Comparison of ENCODE assay signal across 13 cellular contexts in the genomic region with DNA sequence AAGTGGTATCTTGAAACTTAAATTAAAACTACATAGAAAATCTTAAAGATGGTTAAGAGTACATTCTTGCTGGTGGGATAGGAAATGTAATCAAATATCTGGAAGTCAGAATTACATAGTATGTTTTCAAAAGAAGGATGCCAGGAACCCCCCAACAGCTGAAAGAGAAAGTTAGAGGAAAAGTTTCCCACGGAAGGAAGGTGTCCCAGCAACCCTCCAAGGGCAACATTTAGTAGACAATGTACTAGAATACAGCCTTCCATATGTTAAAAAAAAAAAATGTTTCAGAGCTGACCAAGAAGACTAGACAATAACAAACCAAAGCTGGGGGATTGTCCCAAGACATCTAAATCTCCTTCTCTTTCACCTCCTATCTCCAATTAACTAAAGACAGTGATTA. TPM values are rescaled to one million over a fixed set of nuclear protein-coding genes. Genes with fewer than 3 reads are reported as not detected.
DNase-seq lines count a peak whose midpoint lies in the region; ATAC-seq and TF ChIP-seq lines count a peak whose summit lies in the region.
"Had no signal": no experiment of that assay in that cellular context is flagged by ENCODE, and none has a peak within 500 bp of the region (broad histone marks: within the 10 kb centered on the region; RNA-seq: fewer than 3 reads in every experiment).

No MANE protein-coding gene starts in this region.

- H3K27me3 Mint-ChIP-seq in CD4-positive, alpha-beta memory T cell = no peaks in the 10 kb centered on the region
- no peaks in the 10 kb centered on the region for H3K27me3 Mint-ChIP-seq in chondrocyte (ENCODE audit: low read depth)
- H3K27me3 Mint-ChIP-seq in neural progenitor cell (ENCODE audit: insufficient read depth, low read depth) = no peaks in the 10 kb centered on the region

- H3K4me1 ChIP-seq in CD4-positive, alpha-beta memory T cell (ENCODE audit: insufficient read depth, low read length) = peaks cover 54% of the 10 kb centered on the region
- 0 out of 2 replicates have a peak, but pooled peaks cover 7% of the 10 kb centered on the region for H3K4me1 ChIP-seq in HUES6 (ENCODE audit: control insufficient read depth, insufficient read depth, low read length)
- H3K4me1 ChIP-seq in neural progenitor cell = peaks cover 20% of the 10 kb centered on the region

- TF ChIP-seq CTCF in chondrocyte (IDR thresholded peaks at IDR 0.05) (no peak), neural progenitor cell (IDR thresholded peaks at IDR 0.05) (no peak)

- H3K9ac ChIP-seq in HUES6 (ENCODE audit: low read length) = no peak overlapping the region
- H3K9ac ChIP-seq in neural progenitor cell = peak overlapping the region; percentile 6

- H3K4me3 Mint-ChIP-seq in CD4-positive, alpha-beta memory T cell = peak overlapping the region in 3 of 8 donors; percentile 23 to 41 (median 34)
- H3K4me3 Mint-ChIP-seq in chondrocyte (ENCODE audit: unreplicated experiment) (no peak overlapping the region), neural progenitor cell (no peak overlapping the region)
- H3K4me3 Mint-ChIP-seq: natural killer cell had no signal

- CTCF ChIA-PET in CD4-positive, alpha-beta memory T cell (lab: Charles Lee; ENCODE audit: partially characterized antibody) = interaction anchor here (1.1 kb wide), 1 partner anchor 31 kb away, joined by 3 read pairs; no protein-coding TSS in a partner anchor

- intact Hi-C loops in CD4-positive, alpha-beta memory T cell (cut with micrococcal nuclease) = no loop called here

- no peak for ATAC-seq in HG02885 (IDR thresholded peaks at IDR 0.05; ENCODE audit: poor library complexity, unreplicated experiment)
- ATAC-seq: natural killer cell had no signal

- no peaks in the 10 kb centered on the region for H3K27me3 ChIP-seq in CD4-positive, alpha-beta memory T cell (ENCODE audit: insufficient read depth, low read length)
- no peaks in the 10 kb centered on the region for H3K27me3 ChIP-seq in HUES6 (ENCODE audit: control insufficient read depth, insufficient read depth, low read length)
- H3K27me3 ChIP-seq in neural progenitor cell = no peaks in the 10 kb centered on the region

- POLR2A ChIA-PET in CD4-positive, alpha-beta memory T cell (lab: Charles Lee; ENCODE audit: partially characterized antibody) = interaction anchor here (0.6 to 6.4 kb wide), 3 partner anchors 8 to 51 kb away, joined by 3 to 47 read pairs (median 6); a partner anchor contains a TSS

- H3K9me3 ChIP-seq in CD4-positive, alpha-beta memory T cell (ENCODE audit: control insufficient read depth in 1 of 2, low read length in 2 of 2) = no peaks in the 10 kb centered on the region
- H3K9me3 ChIP-seq in HUES6 (ENCODE audit: control insufficient read depth, insufficient read depth, low read depth, low read length) (no peaks in the 10 kb centered on the region), neural progenitor cell (ENCODE audit: low read depth) (no peaks in the 10 kb centered on the region)

- no peaks in the 10 kb centered on the region for H3K9me3 Mint-ChIP-seq in CD4-positive, alpha-beta memory T cell
- H3K9me3 Mint-ChIP-seq in chondrocyte (ENCODE audit: low read depth) = no peaks in the 10 kb centered on the region
- no peaks in the 10 kb centered on the region for H3K9me3 Mint-ChIP-seq in neural progenitor cell
- H3K9me3 Mint-ChIP-seq: natural killer cell had no signal

- H2AFZ ChIP-seq in neural progenitor cell (replicated peaks) = no peak overlapping the region

- no peak for DNase-seq in CD4-positive, alpha-beta memory T cell
- DNase-seq in chondrocyte (ENCODE audit: low spot score) = no peak
- no peak for DNase-seq in neural progenitor cell (ENCODE audit: low spot score)
- no peak for DNase-seq in NK-92 treated with Interleukin-12 subunit alpha and Interleukin-12 subunit beta, amount 100 ng/mL, for 24 hours (lab: John Stamatoyannopoulos, UW)
- DNase-seq in 8988T = no peak
- DNase-seq: activated T-cell treated with anti-CD3 and anti-CD28 coated beads, Interleukin-2, amount 50 U/mL, for 48 hours; kidney glomerular epithelial cell; natural killer cell; small intestine; substantia nigra had no signal

- peaks cover 39 to 57% (median 53%) of the 10 kb centered on the region in 4 donors for H3K4me1 Mint-ChIP-seq in CD4-positive, alpha-beta memory T cell
- H3K4me1 Mint-ChIP-seq in chondrocyte (ENCODE audit: low read depth) (peaks cover 36% of the 10 kb centered on the region), neural progenitor cell (peaks cover 28% of the 10 kb centered on the region)

- H3K27ac Mint-ChIP-seq in CD4-positive, alpha-beta memory T cell = peak overlapping the region in 5 of 7 donors; percentile 64 to 99 (median 91)
- H3K27ac Mint-ChIP-seq in chondrocyte (ENCODE audit: unreplicated experiment) (peak overlapping the region; percentile 6), neural progenitor cell (no peak overlapping the region)
- H3K27ac Mint-ChIP-seq: natural killer cell had no signal

- H3K4me2 ChIP-seq in neural progenitor cell = peak overlapping the region; percentile 90

- peaks cover 26 to 43% of the 10 kb centered on the region in 2 donors for H3K36me3 Mint-ChIP-seq in CD4-positive, alpha-beta memory T cell
- peaks cover 19% of the 10 kb centered on the region for H3K36me3 Mint-ChIP-seq in chondrocyte (ENCODE audit: low read depth)
- peaks cover 26% of the 10 kb centered on the region for H3K36me3 Mint-ChIP-seq in neural progenitor cell

- H3K36me3 ChIP-seq in CD4-positive, alpha-beta memory T cell (ENCODE audit: insufficient read depth, low read length) = peaks cover 37% of the 10 kb centered on the region
- H3K36me3 ChIP-seq in HUES6 (ENCODE audit: control insufficient read depth, insufficient read depth, low read length) (peaks cover 47% of the 10 kb centered on the region), neural progenitor cell (no peaks in the 10 kb centered on the region)

- peaks cover 22% of the 10 kb centered on the region for H4K20me1 ChIP-seq in neural progenitor cell (ENCODE audit: low read depth)

- peaks cover 38% of the 10 kb centered on the region for H3F3A ChIP-seq in neural progenitor cell (ENCODE audit: low read depth)

- H3K4me3 ChIP-seq in CD4-positive, alpha-beta memory T cell (ENCODE audit: low read length in 2 of 2) = no peak overlapping the region
- H3K4me3 ChIP-seq in HUES6 (ENCODE audit: low read depth, low read length) (peak overlapping the region; percentile 92; the same call in 1 of the 2 replicates), neural progenitor cell (peak overlapping the region; percentile 77)

- H3K79me2 ChIP-seq in neural progenitor cell (ENCODE audit: low read depth) = peaks cover 86% of the 10 kb centered on the region

- H3K27ac ChIP-seq in CD4-positive, alpha-beta memory T cell (ENCODE audit: low read depth, low read length) = peak overlapping the region; percentile 7
- no peak overlapping the region for H3K27ac ChIP-seq in HUES6 (ENCODE audit: low read depth, low read length)
- no peak overlapping the region for H3K27ac ChIP-seq in neural progenitor cell
- H3K27ac ChIP-seq: SK-N-MC had no signal

RNA-seq across cellular contexts. Expression of a gene that starts 2.2 kb away (rescaled TPM):
- total RNA-seq in CD4-positive, alpha-beta memory T cell = 10 to 100 TPM; 39.1 to 41.4 TPM
- polyA plus RNA-seq in CD4-positive, alpha-beta memory T cell = 10 to 100 TPM; 40.7 to 42.0 TPM
- total RNA-seq in chondrocyte (34.7 to 38.3 TPM (median 36.7 TPM) in 3 replicates), neural progenitor cell (ENCODE audit: low replicate concordance) (29.7 and 34.8 TPM in 2 replicates)

RNA-seq across cellular contexts. Expression of a gene that starts 12.4 kb away (rescaled TPM):
- 10 to 100 TPM; 49.0 to 50.5 TPM for total RNA-seq in CD4-positive, alpha-beta memory T cell
- polyA plus RNA-seq in CD4-positive, alpha-beta memory T cell = 10 to 100 TPM; 17.5 to 21.4 TPM
- total RNA-seq in chondrocyte (25.3 to 33.1 TPM (median 27.6 TPM) in 3 replicates), neural progenitor cell (ENCODE audit: low replicate concordance) (39.5 and 46.3 TPM in 2 replicates)

RNA-seq across cellular contexts. Expression of a gene that starts 12.4 kb away (rescaled TPM):
- total RNA-seq in CD4-positive, alpha-beta memory T cell = 10 to 100 TPM; 40.8 to 41.0 TPM
- polyA plus RNA-seq in CD4-positive, alpha-beta memory T cell = 10 to 100 TPM; 70.9 to 89.1 TPM
- 53.7 to 58.7 TPM (median 57.9 TPM) in 3 replicates for total RNA-seq in chondrocyte
- total RNA-seq in neural progenitor cell (ENCODE audit: low replicate concordance) = 57.6 and 74.1 TPM in 2 replicates

RNA-seq across cellular contexts. Expression of a gene that starts 23.5 kb away (rescaled TPM):
- 10 to 100 TPM; 87.2 to 87.4 TPM for total RNA-seq in CD4-positive, alpha-beta memory T cell
- 100 to 1,000 TPM; 146 to 176 TPM for polyA plus RNA-seq in CD4-positive, alpha-beta memory T cell
- 84.2 to 95.6 TPM (median 89.4 TPM) in 3 replicates for total RNA-seq in chondrocyte
- 114 and 133 TPM in 2 replicates for total RNA-seq in neural progenitor cell (ENCODE audit: low replicate concordance)

RNA-seq across cellular contexts. Expression of a gene that starts 29.0 kb away (rescaled TPM):
- 10 to 100 TPM; 62.0 to 63.6 TPM for total RNA-seq in CD4-positive, alpha-beta memory T cell
- polyA plus RNA-seq in CD4-positive, alpha-beta memory T cell = 10 to 100 TPM; 15.5 to 30.6 TPM
- 15.7 to 24.8 TPM (median 16.0 TPM) in 3 replicates for total RNA-seq in chondrocyte
- 6.7 and 19.0 TPM in 2 replicates for total RNA-seq in neural progenitor cell (ENCODE audit: low replicate concordance)

Comparison
In these comparisons a context has a peak if more than half of its experiments do, and no peak if none do; other contexts are left out.
1. H3K4me3 ChIP-seq: peak in HUES6 (single experiment) and neural progenitor cell (single experiment); none in CD4-positive, alpha-beta memory T cell (0 of 2).